ENCODE assay signal across 1 cellular context in the genomic region with DNA sequence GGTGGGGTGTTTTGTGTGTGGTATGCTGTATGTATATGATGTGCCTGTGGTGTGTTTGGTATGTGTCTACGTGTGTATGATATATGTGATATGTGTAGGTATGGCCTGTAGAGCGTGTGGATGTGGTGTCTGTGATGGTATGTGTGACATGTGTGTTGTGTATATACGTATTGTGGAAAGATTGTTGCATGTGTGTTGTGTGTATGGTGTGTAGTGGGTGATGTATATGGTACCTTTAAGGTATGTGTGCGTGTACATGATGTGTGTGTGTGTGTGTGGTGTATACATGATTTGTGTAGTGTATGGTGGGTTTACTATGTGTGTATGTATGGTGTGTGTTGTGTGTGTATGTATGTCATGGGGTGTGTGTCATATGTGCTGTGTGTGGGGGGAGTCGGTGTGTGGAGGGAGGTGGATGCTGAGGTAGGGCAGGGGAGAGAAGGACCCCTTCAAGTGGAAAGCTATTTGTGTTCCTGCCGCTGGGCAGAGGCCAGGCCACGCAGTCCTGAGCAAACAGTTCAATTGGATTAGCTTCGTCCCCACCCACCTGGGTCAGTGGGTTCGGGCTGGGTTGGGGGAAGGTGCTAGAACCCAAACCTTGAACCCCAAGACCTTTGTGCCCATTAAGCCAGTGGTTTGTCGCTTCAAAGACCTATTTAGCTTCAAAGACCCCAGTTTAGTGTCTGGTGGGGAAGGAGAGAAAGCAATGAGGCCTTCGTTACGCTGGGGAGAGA.
TF ChIP-seq lines count a peak whose summit lies in the region.

No MANE protein-coding gene starts in this region.

TF ChIP-seq in K562, 482 proteins besides CTCF, POLR2A, EP300 and RAD21 (continues in another document):
- TF ChIP-seq ZNF785 (CRISPR knock-in tag; IDR thresholded peaks at IDR 0.05) (no peak), L3MBTL2 (IDR thresholded peaks at IDR 0.05) (no peak), ETS1 (conservative IDR thresholded peaks at IDR 0.05; ENCODE audit: control insufficient read depth, low read depth, low read length) (no peak), CC2D1A (IDR thresholded peaks at IDR 0.05) (no peak), PKNOX1 (IDR thresholded peaks at IDR 0.05) (no peak), ZZZ3 (IDR thresholded peaks at IDR 0.05) (no peak), TRIM24 (IDR thresholded peaks at IDR 0.05) (0 out of 4 replicates have a peak, but pooled peaks of 1 of the 2 experiments have one; percentile 16), SMARCA5 (IDR thresholded peaks at IDR 0.05) (no peak), ZBTB12 (CRISPR knock-in tag; IDR thresholded peaks at IDR 0.05) (no peak), OTX1 (CRISPR knock-in tag; IDR thresholded peaks at IDR 0.05) (no peak), SAP30 (IDR thresholded peaks at IDR 0.05; ENCODE audit: borderline replicate concordance, insufficient read depth, low read depth, low read length, poor library complexity, severe bottlenecking) (no peak), MCM7 (IDR thresholded peaks at IDR 0.05) (0 out of 4 replicates have a peak, but pooled peaks of 1 of the 2 experiments have one; percentile 72), PBX2 (CRISPR knock-in tag; IDR thresholded peaks at IDR 0.05; ENCODE audit: low read depth) (no peak), PBX2 (tag; conservative IDR thresholded peaks at IDR 0.05; ENCODE audit: low read depth) (no peak), RB1 (IDR thresholded peaks at IDR 0.05; ENCODE audit: low read depth) (no peak), U2AF1 (optimal IDR thresholded peaks at IDR 0.05; ENCODE audit: low read depth, low read length) (no peak), FOXJ2 (tag; IDR thresholded peaks at IDR 0.05) (no peak), ZFP30 (CRISPR knock-in tag; IDR thresholded peaks at IDR 0.05; ENCODE audit: borderline replicate concordance) (no peak), MAFG (tag; conservative IDR thresholded peaks at IDR 0.05) (no peak), CGGBP1 (CRISPR knock-in tag; IDR thresholded peaks at IDR 0.05) (no peak), ZNF561 (CRISPR knock-in tag; conservative IDR thresholded peaks at IDR 0.05) (no peak), BRF1 (IDR thresholded peaks at IDR 0.05; ENCODE audit: borderline replicate concordance, extremely low read depth, insufficient read length) (no peak), ZNF174 (CRISPR knock-in tag; IDR thresholded peaks at IDR 0.05) (no peak), HLTF (IDR thresholded peaks at IDR 0.05) (peak; percentile 50; the same call in 1 of the 2 replicates), KLF16 (IDR thresholded peaks at IDR 0.05) (no peak), ETV1 (tag; conservative IDR thresholded peaks at IDR 0.05; ENCODE audit: low read depth) (no peak), HSF4 (CRISPR knock-in tag; IDR thresholded peaks at IDR 0.05; ENCODE audit: borderline replicate concordance) (no peak), BCLAF1 (IDR thresholded peaks at IDR 0.05; ENCODE audit: borderline replicate concordance in 1 of 2, control insufficient read depth in 1 of 2, low read depth in 2 of 2, low read length in 1 of 2) (0 out of 4 replicates have a peak, but pooled peaks of 1 of the 2 experiments have one; percentile 37), MYNN (IDR thresholded peaks at IDR 0.05) (no peak), MYNN (CRISPR knock-in tag; IDR thresholded peaks at IDR 0.05) (no peak), ZBTB17 (CRISPR knock-in tag; IDR thresholded peaks at IDR 0.05) (no peak), NFIC (IDR thresholded peaks at IDR 0.05) (no peak), FOXK1 (CRISPR knock-in tag; IDR thresholded peaks at IDR 0.05; ENCODE audit: borderline replicate concordance) (no peak), MCM3 (IDR thresholded peaks at IDR 0.05) (peak; percentile 56; the same call in 1 of the 2 replicates), FOSL1 (tag; conservative IDR thresholded peaks at IDR 0.05) (no peak), ZNF778 (CRISPR knock-in tag; IDR thresholded peaks at IDR 0.05) (no peak), MEF2A (IDR thresholded peaks at IDR 0.05; ENCODE audit: control insufficient read depth, low read depth, low read length) (no peak)
- TF ChIP-seq, protein P1, sequence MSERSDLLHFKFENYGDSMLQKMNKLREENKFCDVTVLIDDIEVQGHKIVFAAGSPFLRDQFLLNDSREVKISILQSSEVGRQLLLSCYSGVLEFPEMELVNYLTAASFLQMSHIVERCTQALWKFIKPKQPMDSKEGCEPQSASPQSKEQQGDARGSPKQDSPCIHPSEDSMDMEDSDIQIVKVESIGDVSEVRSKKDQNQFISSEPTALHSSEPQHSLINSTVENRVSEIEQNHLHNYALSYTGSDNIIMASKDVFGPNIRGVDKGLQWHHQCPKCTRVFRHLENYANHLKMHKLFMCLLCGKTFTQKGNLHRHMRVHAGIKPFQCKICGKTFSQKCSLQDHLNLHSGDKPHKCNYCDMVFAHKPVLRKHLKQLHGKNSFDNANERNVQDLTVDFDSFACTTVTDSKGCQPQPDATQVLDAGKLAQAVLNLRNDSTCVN (CRISPR knock-in tag; IDR thresholded peaks at IDR 0.05) = peak; percentile 53; the same call in 1 of the 2 replicates
- TF ChIP-seq, protein P2, sequence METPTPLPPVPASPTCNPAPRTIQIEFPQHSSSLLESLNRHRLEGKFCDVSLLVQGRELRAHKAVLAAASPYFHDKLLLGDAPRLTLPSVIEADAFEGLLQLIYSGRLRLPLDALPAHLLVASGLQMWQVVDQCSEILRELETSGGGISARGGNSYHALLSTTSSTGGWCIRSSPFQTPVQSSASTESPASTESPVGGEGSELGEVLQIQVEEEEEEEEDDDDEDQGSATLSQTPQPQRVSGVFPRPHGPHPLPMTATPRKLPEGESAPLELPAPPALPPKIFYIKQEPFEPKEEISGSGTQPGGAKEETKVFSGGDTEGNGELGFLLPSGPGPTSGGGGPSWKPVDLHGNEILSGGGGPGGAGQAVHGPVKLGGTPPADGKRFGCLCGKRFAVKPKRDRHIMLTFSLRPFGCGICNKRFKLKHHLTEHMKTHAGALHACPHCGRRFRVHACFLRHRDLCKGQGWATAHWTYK (CRISPR knock-in tag; IDR thresholded peaks at IDR 0.05) = no peak
- TF ChIP-seq, protein P3, sequence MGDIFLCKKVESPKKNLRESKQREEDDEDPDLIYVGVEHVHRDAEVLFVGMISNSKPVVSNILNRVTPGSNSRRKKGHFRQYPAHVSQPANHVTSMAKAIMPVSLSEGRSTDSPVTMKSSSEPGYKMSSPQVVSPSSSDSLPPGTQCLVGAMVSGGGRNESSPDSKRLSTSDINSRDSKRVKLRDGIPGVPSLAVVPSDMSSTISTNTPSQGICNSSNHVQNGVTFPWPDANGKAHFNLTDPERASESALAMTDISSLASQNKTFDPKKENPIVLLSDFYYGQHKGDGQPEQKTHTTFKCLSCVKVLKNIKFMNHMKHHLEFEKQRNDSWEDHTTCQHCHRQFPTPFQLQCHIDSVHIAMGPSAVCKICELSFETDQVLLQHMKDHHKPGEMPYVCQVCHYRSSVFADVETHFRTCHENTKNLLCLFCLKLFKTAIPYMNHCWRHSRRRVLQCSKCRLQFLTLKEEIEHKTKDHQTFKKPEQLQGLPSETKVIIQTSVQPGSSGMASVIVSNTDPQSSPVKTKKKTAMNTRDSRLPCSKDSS (IDR thresholded peaks at IDR 0.05; ENCODE audit: low read depth, partially characterized antibody) = peak; percentile 39
- TF ChIP-seq, protein P4, sequence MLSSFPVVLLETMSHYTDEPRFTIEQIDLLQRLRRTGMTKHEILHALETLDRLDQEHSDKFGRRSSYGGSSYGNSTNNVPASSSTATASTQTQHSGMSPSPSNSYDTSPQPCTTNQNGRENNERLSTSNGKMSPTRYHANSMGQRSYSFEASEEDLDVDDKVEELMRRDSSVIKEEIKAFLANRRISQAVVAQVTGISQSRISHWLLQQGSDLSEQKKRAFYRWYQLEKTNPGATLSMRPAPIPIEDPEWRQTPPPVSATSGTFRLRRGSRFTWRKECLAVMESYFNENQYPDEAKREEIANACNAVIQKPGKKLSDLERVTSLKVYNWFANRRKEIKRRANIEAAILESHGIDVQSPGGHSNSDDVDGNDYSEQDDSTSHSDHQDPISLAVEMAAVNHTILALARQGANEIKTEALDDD (IDR thresholded peaks at IDR 0.05) = no peak
- TF ChIP-seq, protein P5, sequence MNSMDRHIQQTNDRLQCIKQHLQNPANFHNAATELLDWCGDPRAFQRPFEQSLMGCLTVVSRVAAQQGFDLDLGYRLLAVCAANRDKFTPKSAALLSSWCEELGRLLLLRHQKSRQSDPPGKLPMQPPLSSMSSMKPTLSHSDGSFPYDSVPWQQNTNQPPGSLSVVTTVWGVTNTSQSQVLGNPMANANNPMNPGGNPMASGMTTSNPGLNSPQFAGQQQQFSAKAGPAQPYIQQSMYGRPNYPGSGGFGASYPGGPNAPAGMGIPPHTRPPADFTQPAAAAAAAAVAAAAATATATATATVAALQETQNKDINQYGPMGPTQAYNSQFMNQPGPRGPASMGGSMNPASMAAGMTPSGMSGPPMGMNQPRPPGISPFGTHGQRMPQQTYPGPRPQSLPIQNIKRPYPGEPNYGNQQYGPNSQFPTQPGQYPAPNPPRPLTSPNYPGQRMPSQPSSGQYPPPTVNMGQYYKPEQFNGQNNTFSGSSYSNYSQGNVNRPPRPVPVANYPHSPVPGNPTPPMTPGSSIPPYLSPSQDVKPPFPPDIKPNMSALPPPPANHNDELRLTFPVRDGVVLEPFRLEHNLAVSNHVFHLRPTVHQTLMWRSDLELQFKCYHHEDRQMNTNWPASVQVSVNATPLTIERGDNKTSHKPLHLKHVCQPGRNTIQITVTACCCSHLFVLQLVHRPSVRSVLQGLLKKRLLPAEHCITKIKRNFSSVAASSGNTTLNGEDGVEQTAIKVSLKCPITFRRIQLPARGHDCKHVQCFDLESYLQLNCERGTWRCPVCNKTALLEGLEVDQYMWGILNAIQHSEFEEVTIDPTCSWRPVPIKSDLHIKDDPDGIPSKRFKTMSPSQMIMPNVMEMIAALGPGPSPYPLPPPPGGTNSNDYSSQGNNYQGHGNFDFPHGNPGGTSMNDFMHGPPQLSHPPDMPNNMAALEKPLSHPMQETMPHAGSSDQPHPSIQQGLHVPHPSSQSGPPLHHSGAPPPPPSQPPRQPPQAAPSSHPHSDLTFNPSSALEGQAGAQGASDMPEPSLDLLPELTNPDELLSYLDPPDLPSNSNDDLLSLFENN (IDR thresholded peaks at IDR 0.05; ENCODE audit: low read depth in 2 of 2, low read length in 2 of 2) = no peak
